In the genomic region with DNA sequence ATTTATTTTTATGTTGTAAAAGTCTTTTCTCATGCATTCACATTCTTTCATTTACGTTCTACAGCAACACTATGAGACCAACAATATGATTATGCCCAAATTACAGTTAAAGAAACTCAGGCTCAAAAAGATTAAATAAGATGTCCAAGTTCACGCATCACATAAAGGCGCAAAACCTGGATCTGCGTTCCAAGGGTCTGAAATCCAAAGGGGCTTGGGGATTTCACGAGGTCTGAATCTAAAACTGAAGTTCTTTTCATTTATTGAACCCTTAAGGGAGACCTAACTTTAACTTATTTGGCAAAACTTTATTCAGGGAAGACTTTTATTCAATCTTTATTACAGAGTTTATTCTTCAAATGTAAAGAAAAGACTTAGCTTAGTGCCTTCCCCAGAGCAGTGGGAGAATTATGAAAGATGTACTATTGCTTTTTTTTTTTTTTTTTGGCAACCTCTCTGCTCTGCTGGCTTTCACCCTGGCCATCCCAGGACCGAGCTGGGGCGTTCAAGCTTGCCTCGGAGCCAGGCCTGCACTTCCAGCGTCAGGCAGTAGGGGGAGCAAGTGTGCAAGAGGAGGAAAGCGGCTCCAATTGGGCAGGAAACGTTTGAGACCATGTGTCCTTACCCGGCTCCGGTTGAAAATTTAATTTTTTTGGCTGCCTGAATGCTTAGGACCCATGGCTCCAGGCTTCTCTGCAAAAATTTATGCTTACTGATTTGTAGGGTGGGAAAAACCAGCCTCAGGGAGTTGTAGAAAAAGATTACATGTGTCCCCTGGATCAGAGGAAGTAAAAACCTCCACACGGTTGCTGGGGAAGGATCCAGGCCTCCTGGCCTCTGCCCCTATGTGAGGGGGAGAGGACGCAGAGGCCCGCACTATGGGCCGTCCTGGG, we compare ENCODE assay signal across 8 cellular contexts.
DNase-seq lines count a peak whose midpoint lies in the region; TF ChIP-seq lines count a peak whose summit lies in the region.

No MANE protein-coding gene starts in this region.

- POLR2A ChIA-PET in HEK293T (lab: Yijun Ruan, JAX), result interaction anchor here (1.1 to 1.2 kb wide), 2 partner anchors 11 to 343 kb away, joined by 3 to 4 read pairs; no protein-coding TSS in a partner anchor

- peak overlapping the region; percentile 83 for H2BK12ac ChIP-seq in trophoblast cell (ENCODE audit: low read length)

- H3K4me1 ChIP-seq in trophoblast cell (ENCODE audit: control insufficient read depth in 1 of 2, insufficient read depth in 2 of 2, low read length in 2 of 2), result peaks cover 0 to 4% of the 10 kb centered on the region in 2 experiments
- H3K4me1 ChIP-seq in tibial artery, result peaks cover 0 to 33% (median 13%) of the 10 kb centered on the region in 4 donors

- H3K79me2 ChIP-seq in trophoblast cell (ENCODE audit: control insufficient read depth, insufficient read depth, low read length, poor library complexity), result no peaks in the 10 kb centered on the region

- H3K4me3 ChIP-seq in trophoblast cell (ENCODE audit: low read depth, low read length), result no peak overlapping the region
- peak overlapping the region; percentile 30 to 47 for H3K4me3 ChIP-seq in tibial artery

- intact Hi-C loops in head of caudate nucleus (cut with DNase I), result loop anchor here (5.0 to 10.0 kb wide), 3 partner anchors 142 to 358 kb away; no protein-coding TSS in a partner anchor
- intact Hi-C loops in tibial artery (cut with DNase I; ENCODE audit: low total_unique reads), result loop anchor here (2.0 to 5.0 kb wide), 3 partner anchors 131 to 413 kb away; no protein-coding TSS in a partner anchor

- H3K18ac ChIP-seq in trophoblast cell (ENCODE audit: low read length), result no peak overlapping the region

- no peak overlapping the region for H3K14ac ChIP-seq in trophoblast cell (ENCODE audit: low read length)

- no peaks in the 10 kb centered on the region for H3K27me3 Mint-ChIP-seq in activated naive CD8-positive, alpha-beta T cell treated with anti-CD3 and anti-CD28 coated beads for 36 hours

- peak; percentile 94 to 96 for TF ChIP-seq CTCF in tibial artery (IDR thresholded peaks at IDR 0.05)

- no peak overlapping the region for H3K9ac ChIP-seq in trophoblast cell (ENCODE audit: low read length)

- H3K36me3 ChIP-seq in trophoblast cell (ENCODE audit: control insufficient read depth in 1 of 2, insufficient read depth in 2 of 2, low read length in 2 of 2) (no peaks in the 10 kb centered on the region), tibial artery (no peaks in the 10 kb centered on the region)

- H3K9me3 Mint-ChIP-seq in activated naive CD8-positive, alpha-beta T cell treated with anti-CD3 and anti-CD28 coated beads for 36 hours, result peaks cover 4% of the 10 kb centered on the region

- H4K12ac ChIP-seq in trophoblast cell (ENCODE audit: low read depth, low read length), result no peak overlapping the region

- peaks cover 45% of the 10 kb centered on the region for H3K4me1 Mint-ChIP-seq in activated naive CD8-positive, alpha-beta T cell treated with anti-CD3 and anti-CD28 coated beads for 36 hours

- no peak overlapping the region for H2BK5ac ChIP-seq in trophoblast cell (ENCODE audit: low read depth, low read length, poor library complexity)

- WGBS in trophoblast cell (ENCODE audit: extremely low coverage, insufficient coverage, insufficient read length), result no CpG with 5 or more reads among the region's 17 CpGs

- peak; percentile 85 for DNase-seq in EL
- DNase-seq in HEK293T (ENCODE audit: extremely low spot score), result peak; percentile 75
- DNase-seq in NCI-H1092 treated with DMSO at 0.1 percent for 48 hours (lab: John Stamatoyannopoulos, UW), result peak; percentile 63
- DNase-seq in SKM-1 treated with dmso at 0.1 percent for 144 hours (lab: John Stamatoyannopoulos, UW; ENCODE audit: unreplicated experiment), result peak; percentile 84
- DNase-seq in activated naive CD8-positive, alpha-beta T cell treated with anti-CD3 and anti-CD28 coated beads for 36 hours, result peak; percentile 89
- DNase-seq in head of caudate nucleus, result peak; percentile 68 to 98 (median 93)
- peak; percentile 87 to 98 for DNase-seq in trophoblast cell
- peak; percentile 97 to 98 for DNase-seq in tibial artery

- H3K36me3 Mint-ChIP-seq in activated naive CD8-positive, alpha-beta T cell treated with anti-CD3 and anti-CD28 coated beads for 36 hours, result peaks cover 3% of the 10 kb centered on the region

- peaks cover 6% of the 10 kb centered on the region for H3K79me1 ChIP-seq in trophoblast cell (ENCODE audit: low read length)

- CTCF ChIA-PET in HEK293T (lab: Yijun Ruan, JAX), result interaction anchor here (0.6 to 2.1 kb wide), 11 partner anchors 10 to 738 kb away, joined by 3 to 13 read pairs (median 5); no protein-coding TSS in a partner anchor

- H3K9me3 ChIP-seq in trophoblast cell (ENCODE audit: insufficient read depth, low read depth, low read length) (no peaks in the 10 kb centered on the region), tibial artery (no peaks in the 10 kb centered on the region)

- no peak overlapping the region for H2AFZ ChIP-seq in trophoblast cell (ENCODE audit: insufficient read depth, low read length, poor library complexity)

- H3K27ac Mint-ChIP-seq in activated naive CD8-positive, alpha-beta T cell treated with anti-CD3 and anti-CD28 coated beads for 36 hours, result peak overlapping the region; percentile 87

- H3K4ac ChIP-seq in trophoblast cell (ENCODE audit: low read depth, low read length), result no peak overlapping the region

- no peak overlapping the region for H3K23ac ChIP-seq in trophoblast cell (ENCODE audit: low read length)

- H3K4me3 Mint-ChIP-seq in activated naive CD8-positive, alpha-beta T cell treated with anti-CD3 and anti-CD28 coated beads for 36 hours, result peak overlapping the region; percentile 70

- no peaks in the 10 kb centered on the region for H3K27me3 ChIP-seq in trophoblast cell (ENCODE audit: insufficient read depth, low read length)
- no peaks in the 10 kb centered on the region for H3K27me3 ChIP-seq in tibial artery

- H2BK120ac ChIP-seq in trophoblast cell (ENCODE audit: insufficient read depth, low read length, poor library complexity), result peak overlapping the region; percentile 0

- H3K4me2 ChIP-seq in trophoblast cell (ENCODE audit: low read length), result peak overlapping the region; percentile 30

- H4K8ac ChIP-seq in trophoblast cell (ENCODE audit: low read depth, low read length), result no peak overlapping the region

- H3K27ac ChIP-seq in trophoblast cell (ENCODE audit: low read depth, low read length), result peak overlapping the region; percentile 22
- peak overlapping the region; percentile 67 to 68 for H3K27ac ChIP-seq in tibial artery

- H4K91ac ChIP-seq in trophoblast cell (ENCODE audit: low read depth, low read length), result peak overlapping the region; percentile 42

- H2AK5ac ChIP-seq in trophoblast cell (ENCODE audit: low read length), result no peak overlapping the region

TF ChIP-seq in HEK293T, 16 proteins besides CTCF, POLR2A, EP300 and RAD21:
- TF ChIP-seq FOXA1 (IDR thresholded peaks at IDR 0.05) (no peak), ZNF384 (IDR thresholded peaks at IDR 0.05) (peak; percentile 75), FOXM1 (IDR thresholded peaks at IDR 0.05; ENCODE audit: borderline replicate concordance) (no peak), BHLHE40 (IDR thresholded peaks at IDR 0.05; ENCODE audit: borderline replicate concordance) (no peak), TARDBP (IDR thresholded peaks at IDR 0.05) (no peak), SUZ12 (IDR thresholded peaks at IDR 0.05) (no peak), ELF4 (IDR thresholded peaks at IDR 0.05) (no peak), L3MBTL2 (conservative IDR thresholded peaks at IDR 0.05) (peak; percentile 65), HDGF (IDR thresholded peaks at IDR 0.05; ENCODE audit: borderline replicate concordance) (no peak), NFRKB (IDR thresholded peaks at IDR 0.05) (no peak), ARNT (IDR thresholded peaks at IDR 0.05) (no peak), LEF1 (IDR thresholded peaks at IDR 0.05; ENCODE audit: borderline replicate concordance) (no peak)
- TF ChIP-seq, protein P1, sequence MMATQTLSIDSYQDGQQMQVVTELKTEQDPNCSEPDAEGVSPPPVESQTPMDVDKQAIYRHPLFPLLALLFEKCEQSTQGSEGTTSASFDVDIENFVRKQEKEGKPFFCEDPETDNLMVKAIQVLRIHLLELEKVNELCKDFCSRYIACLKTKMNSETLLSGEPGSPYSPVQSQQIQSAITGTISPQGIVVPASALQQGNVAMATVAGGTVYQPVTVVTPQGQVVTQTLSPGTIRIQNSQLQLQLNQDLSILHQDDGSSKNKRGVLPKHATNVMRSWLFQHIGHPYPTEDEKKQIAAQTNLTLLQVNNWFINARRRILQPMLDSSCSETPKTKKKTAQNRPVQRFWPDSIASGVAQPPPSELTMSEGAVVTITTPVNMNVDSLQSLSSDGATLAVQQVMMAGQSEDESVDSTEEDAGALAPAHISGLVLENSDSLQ (IDR thresholded peaks at IDR 0.05), result no peak
